ENCODE assay signal across 8 cellular contexts in genomic region chr4:40629401-40630334, GRCh38. TPM values are rescaled to one million over a fixed set of nuclear protein-coding genes. Genes with fewer than 3 reads are reported as not detected.
A peak's percentile ranks its signal among the peaks of the same experiment; 100 is the strongest.
DNase-seq lines count a peak whose midpoint lies in the region; ATAC-seq and TF ChIP-seq lines count a peak whose summit lies in the region.

TSS of gene RBM47 (minus strand) at chr4:40629864. CDS start at chr4:40438893, 190,971 bp downstream.

- H3K36me3 Mint-ChIP-seq in CD8-positive, alpha-beta T cell, result no peaks in the 10 kb centered on the region

- BruUV-seq in PC-3 (replicated peaks; lab: Mats Ljungman, UMichigan), result TSS peak; percentile 72

- peak within 1 kb of the TSS; percentile 88 for H2AFZ ChIP-seq in PC-3 (ENCODE audit: low read length)

- H3K4me3 ChIP-seq in CD8-positive, alpha-beta T cell (ENCODE audit: low read depth, low read length), result peak within 1 kb of the TSS; percentile 50
- H3K4me3 ChIP-seq in PC-3 (ENCODE audit: low read length), result peak within 1 kb of the TSS; percentile 87
- peak within 1 kb of the TSS; percentile 68 for H3K4me3 ChIP-seq in iPS-11a (ENCODE audit: low read depth, low read length)

- CTCF ChIA-PET in CD8-positive, alpha-beta T cell (lab: Charles Lee), result no interaction called here
- CTCF ChIA-PET in PC-3 (lab: Charles Lee), result no interaction called here

- peak within 1 kb of the TSS; percentile 85 for H3K4me3 Mint-ChIP-seq in CD8-positive, alpha-beta T cell

- DNase-seq in CD8-positive, alpha-beta T cell, result peak in 5 of 7 experiments; percentile 5 to 55 (median 18)
- peak; percentile 86 for DNase-seq in PC-3
- DNase-seq in astrocyte of the hippocampus (ENCODE audit: low read depth, low spot score), result peak; percentile 72
- peak; percentile 77 for DNase-seq in sciatic nerve (ENCODE audit: low spot score)
- no peak for DNase-seq in superior temporal gyrus (ENCODE audit: extremely low spot score)

- no peaks in the 10 kb centered on the region for H3K4me1 ChIP-seq in CD8-positive, alpha-beta T cell (ENCODE audit: insufficient read depth, low read length)
- H3K4me1 ChIP-seq in PC-3 (ENCODE audit: insufficient read depth, low read length), result peaks cover 33% of the 10 kb centered on the region

- H3K9me3 Mint-ChIP-seq in CD8-positive, alpha-beta T cell, result no peaks in the 10 kb centered on the region

- H3K36me3 ChIP-seq in CD8-positive, alpha-beta T cell (ENCODE audit: insufficient read depth, low read length), result no peaks in the 10 kb centered on the region
- no peaks in the 10 kb centered on the region for H3K36me3 ChIP-seq in PC-3 (ENCODE audit: low read depth, low read length)

- ATAC-seq in CD8-positive, alpha-beta T cell, result peak; percentile 59
- ATAC-seq in GM19324 (IDR thresholded peaks at IDR 0.05; ENCODE audit: low FRiP score, unreplicated experiment), result peak; percentile 77
- ATAC-seq in HG03354 (IDR thresholded peaks at IDR 0.05; ENCODE audit: poor library complexity, severe bottlenecking, unreplicated experiment), result peak; percentile 63
- ATAC-seq in PC-3, result peak; percentile 78
- ATAC-seq in sciatic nerve, result peak; percentile 90

- H3K27me3 ChIP-seq in CD8-positive, alpha-beta T cell (ENCODE audit: insufficient read depth, low read length), result no peaks in the 10 kb centered on the region
- no peaks in the 10 kb centered on the region for H3K27me3 ChIP-seq in PC-3 (ENCODE audit: low read length)

- intact Hi-C loops in CD8-positive, alpha-beta T cell (cut with DNase I, micrococcal nuclease), result no loop called here
- intact Hi-C loops in PC-3 (cut with micrococcal nuclease), result loop anchor here (1.0 to 10.0 kb wide), 3 partner anchors 55 to 89 kb away; no protein-coding TSS in a partner anchor
- intact Hi-C loops in sciatic nerve (cut with DNase I), result no loop called here

- H3K27ac ChIP-seq in CD8-positive, alpha-beta T cell (ENCODE audit: low read depth, low read length), result no peak within 1 kb of the TSS
- peak within 1 kb of the TSS; percentile 100 for H3K27ac ChIP-seq in PC-3 (ENCODE audit: low read length)

- no peak for TF ChIP-seq CTCF in CD8-positive, alpha-beta T cell (IDR thresholded peaks at IDR 0.05)
- TF ChIP-seq CTCF in PC-3 (conservative IDR thresholded peaks at IDR 0.05; ENCODE audit: low read depth, low read length), result no peak; the same call in 1 of the 2 replicates

- H3F3A ChIP-seq in PC-3 (ENCODE audit: low read length, unreplicated experiment), result peaks cover 5% of the 10 kb centered on the region

- peaks cover 46% of the 10 kb centered on the region for H3K79me2 ChIP-seq in PC-3 (ENCODE audit: low read length)

- H3K4me2 ChIP-seq in PC-3 (ENCODE audit: low read length), result peak within 1 kb of the TSS; percentile 97

- POLR2A ChIA-PET in CD8-positive, alpha-beta T cell (lab: Charles Lee), result no interaction called here
- POLR2A ChIA-PET in PC-3 (lab: Charles Lee; ENCODE audit: unreplicated experiment), result interaction anchor here (0.6 to 0.7 kb wide), 2 partner anchors 73 to 141 kb away, joined by 3 to 7 read pairs; no protein-coding TSS in a partner anchor

- no peaks in the 10 kb centered on the region for H3K9me3 ChIP-seq in CD8-positive, alpha-beta T cell (ENCODE audit: low read length)
- H3K9me3 ChIP-seq in PC-3 (ENCODE audit: low read length), result no peaks in the 10 kb centered on the region

- H3K9ac ChIP-seq in PC-3 (ENCODE audit: low read length), result peak within 1 kb of the TSS; percentile 97

- no peaks in the 10 kb centered on the region for H4K20me1 ChIP-seq in PC-3 (ENCODE audit: low read length)

- H3K4me1 Mint-ChIP-seq in CD8-positive, alpha-beta T cell (ENCODE audit: low read depth), result peaks cover 16% of the 10 kb centered on the region

- H3K27ac Mint-ChIP-seq in CD8-positive, alpha-beta T cell, result peak within 1 kb of the TSS; percentile 14

- H3K27me3 Mint-ChIP-seq in CD8-positive, alpha-beta T cell (ENCODE audit: low read depth), result peaks cover 31% of the 10 kb centered on the region

- H3K9me2 ChIP-seq in PC-3 (replicated peaks; ENCODE audit: low read length), result no peaks in the 10 kb centered on the region

RNA-seq across cellular contexts. Expression of gene RBM47, which starts in this region (rescaled TPM):
- total RNA-seq in CD8-positive, alpha-beta T cell, result not detected
- total RNA-seq in PC-3 (2014; rRNA removed) (34.7 and 47.6 TPM in 2 replicates), sciatic nerve (21.0 TPM)

Comparison
In these comparisons a context has a peak if more than half of its experiments do, and no peak if none do; other contexts are left out.
1. RNA of gene RBM47 (total RNA-seq): 34.7 to 47.6 TPM in PC-3 and 21.0 TPM in sciatic nerve (single experiment); not detected in CD8-positive, alpha-beta T cell; every median in the first group is over 10 times any median in the second.
2. Peak in DNase-seq, ATAC-seq and H3K4me3 ChIP-seq in CD8-positive, alpha-beta T cell; RNA of the gene not detected or under 1 TPM.
3. Peak in every context shown above with its lines, with median percentiles within 50 percentile points of each other: ATAC-seq and H3K4me3 ChIP-seq.